8 cellular contexts compared by ENCODE assay signal in the genomic region with DNA sequence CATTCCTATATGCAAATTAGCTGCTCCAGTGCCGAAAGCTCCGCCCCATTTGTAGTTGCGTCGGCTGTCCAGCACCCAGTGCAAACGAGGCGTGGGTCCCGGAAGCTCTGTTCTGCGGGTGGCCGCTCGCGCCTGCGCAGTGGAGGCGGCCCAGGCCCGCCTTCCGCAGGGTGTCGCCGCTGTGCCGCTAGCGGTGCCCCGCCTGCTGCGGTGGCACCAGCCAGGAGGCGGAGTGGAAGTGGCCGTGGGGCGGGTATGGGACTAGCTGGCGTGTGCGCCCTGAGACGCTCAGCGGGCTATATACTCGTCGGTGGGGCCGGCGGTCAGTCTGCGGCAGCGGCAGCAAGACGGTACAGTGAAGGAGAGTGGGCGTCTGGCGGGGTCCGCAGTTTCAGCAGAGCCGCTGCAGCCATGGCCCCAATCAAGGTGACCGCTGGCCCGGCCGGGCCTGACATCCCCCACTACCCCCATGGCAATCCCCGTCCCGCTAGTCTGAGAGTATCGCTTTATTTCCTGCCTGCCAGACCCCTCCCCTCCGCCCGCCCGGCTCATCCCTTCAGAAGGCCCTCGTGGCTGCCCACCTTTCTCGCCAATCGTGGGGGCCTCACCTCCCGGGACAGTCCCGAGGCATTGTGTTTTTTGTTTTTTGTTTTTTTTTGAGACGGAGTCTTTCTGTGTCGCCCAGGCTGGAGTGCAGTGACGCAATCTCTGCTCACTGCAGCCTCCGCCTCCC. TPM values are rescaled to one million over a fixed set of nuclear protein-coding genes. Genes with fewer than 3 reads are reported as not detected.
DNase-seq lines count a peak whose midpoint lies in the region; ATAC-seq and TF ChIP-seq lines count a peak whose summit lies in the region.

A gene (plus strand): TSS at position 161 of the 733 bp plus-strand sequence. CDS start 95 bp downstream, at position 256.

- H3K36me3 Mint-ChIP-seq in CD4-positive, CD25-positive, alpha-beta regulatory T cell, result peaks cover 21% of the 10 kb centered on the region
- H3K36me3 Mint-ChIP-seq in dendritic cell treated with granulocyte-macrophage colony-stimulating factor and Interleukin-4, amounts not matched to agents 40 ng/mL and 50 ng/mL, for 4 days (ENCODE audit: low read depth), result peaks cover 92% of the 10 kb centered on the region

- H3K27ac ChIP-seq in CD4-positive, CD25-positive, alpha-beta regulatory T cell (ENCODE audit: insufficient read depth, low read length, poor library complexity, severe bottlenecking), result peak within 1 kb of the TSS; percentile 98
- H3K27ac ChIP-seq in left lung, result peak within 1 kb of the TSS; percentile 98 to 99

- H3K36me3 ChIP-seq in CD4-positive, CD25-positive, alpha-beta regulatory T cell (ENCODE audit: control insufficient read depth, insufficient read depth, low read length), result peaks cover 8% of the 10 kb centered on the region
- H3K36me3 ChIP-seq in left lung, result peaks cover 0 to 56% of the 10 kb centered on the region in 2 donors

- H3K27me3 ChIP-seq in CD4-positive, CD25-positive, alpha-beta regulatory T cell (ENCODE audit: control insufficient read depth, insufficient read depth, low read length), result no peaks in the 10 kb centered on the region
- H3K27me3 ChIP-seq in left lung, result no peaks in the 10 kb centered on the region

- H3K4me1 ChIP-seq in CD4-positive, CD25-positive, alpha-beta regulatory T cell (ENCODE audit: control insufficient read depth, insufficient read depth, low read length, poor library complexity, severe bottlenecking), result peaks cover 31% of the 10 kb centered on the region
- peaks cover 5 to 47% of the 10 kb centered on the region in 2 donors for H3K4me1 ChIP-seq in left lung

- H3K4me1 Mint-ChIP-seq in CD4-positive, CD25-positive, alpha-beta regulatory T cell, result peaks cover 0 to 47% (median 28%) of the 10 kb centered on the region in 4 donors
- peaks cover 63% of the 10 kb centered on the region for H3K4me1 Mint-ChIP-seq in dendritic cell treated with granulocyte-macrophage colony-stimulating factor and Interleukin-4, amounts not matched to agents 40 ng/mL and 50 ng/mL, for 4 days (ENCODE audit: low read depth)

- intact Hi-C loops in dendritic cell treated with granulocyte-macrophage colony-stimulating factor and Interleukin-4, amounts not matched to agents 40 ng/mL and 50 ng/mL, for 4 days (cut with micrococcal nuclease), result loop anchor here (1.0 kb wide), 1 partner anchor 13 kb away; a partner anchor contains a TSS
- intact Hi-C loops in left lung (cut with DNase I), result no loop called here

- peak; percentile 78 to 82 for ATAC-seq in CD4-positive, CD25-positive, alpha-beta regulatory T cell (ENCODE audit: low read depth in 2 of 2)
- ATAC-seq in GM19395 (IDR thresholded peaks at IDR 0.05; ENCODE audit: unreplicated experiment) (peak; percentile 66), HG03565 (IDR thresholded peaks at IDR 0.05; ENCODE audit: unreplicated experiment) (peak; percentile 72), left lung (peak; percentile 87)

- H3K4me3 Mint-ChIP-seq in CD4-positive, CD25-positive, alpha-beta regulatory T cell, result peak within 1 kb of the TSS; percentile 93 to 97 (median 96)
- peak within 1 kb of the TSS; percentile 80 for H3K4me3 Mint-ChIP-seq in dendritic cell treated with granulocyte-macrophage colony-stimulating factor and Interleukin-4, amounts not matched to agents 40 ng/mL and 50 ng/mL, for 4 days

- peak; percentile 93 to 98 (median 97) for DNase-seq in CD4-positive, CD25-positive, alpha-beta regulatory T cell
- peak; percentile 98 for DNase-seq in NCI-H774 (lab: John Stamatoyannopoulos, UW)
- DNase-seq in activated CD4-positive, alpha-beta T cell treated with anti-CD3 and anti-CD28 coated beads, Interleukin-2, amount 50 U/mL, for 4 hours, result peak; percentile 89 to 91
- peak; percentile 97 to 99 for DNase-seq in left lung
- DNase-seq in stimulated activated CD4-positive, alpha-beta T cell treated with anti-CD3 and anti-CD28 coated beads, Interleukin-2, amount 100 ng/mL, for 48 hours, result peak; percentile 87 to 90

- no peaks in the 10 kb centered on the region for H3K27me3 Mint-ChIP-seq in CD4-positive, CD25-positive, alpha-beta regulatory T cell
- no peaks in the 10 kb centered on the region for H3K27me3 Mint-ChIP-seq in dendritic cell treated with granulocyte-macrophage colony-stimulating factor and Interleukin-4, amounts not matched to agents 40 ng/mL and 50 ng/mL, for 4 days

- H3K9me3 ChIP-seq in CD4-positive, CD25-positive, alpha-beta regulatory T cell (ENCODE audit: control insufficient read depth in 2 of 2, low read length in 2 of 2), result no peaks in the 10 kb centered on the region
- H3K9me3 ChIP-seq in left lung, result no peaks in the 10 kb centered on the region

- peak in 1 of 2 donors; percentile 47 for TF ChIP-seq CTCF in left lung (IDR thresholded peaks at IDR 0.05)

- no peaks in the 10 kb centered on the region for H3K9me3 Mint-ChIP-seq in CD4-positive, CD25-positive, alpha-beta regulatory T cell
- no peaks in the 10 kb centered on the region for H3K9me3 Mint-ChIP-seq in dendritic cell treated with granulocyte-macrophage colony-stimulating factor and Interleukin-4, amounts not matched to agents 40 ng/mL and 50 ng/mL, for 4 days

- peak within 1 kb of the TSS; percentile 89 for H3K4me3 ChIP-seq in CD4-positive, CD25-positive, alpha-beta regulatory T cell (ENCODE audit: low read depth, low read length)
- peak within 1 kb of the TSS; percentile 71 to 85 for H3K4me3 ChIP-seq in left lung

- H3K27ac Mint-ChIP-seq in CD4-positive, CD25-positive, alpha-beta regulatory T cell, result peak within 1 kb of the TSS; percentile 99 to 100 (median 100)
- peak within 1 kb of the TSS; percentile 96 for H3K27ac Mint-ChIP-seq in dendritic cell treated with granulocyte-macrophage colony-stimulating factor and Interleukin-4, amounts not matched to agents 40 ng/mL and 50 ng/mL, for 4 days

RNA-seq across cellular contexts. Expression of the gene that starts here (rescaled TPM):
- total RNA-seq in CD4-positive, CD25-positive, alpha-beta regulatory T cell, result 40.1 TPM
- polyA plus RNA-seq in CD4-positive, CD25-positive, alpha-beta regulatory T cell, result 100 to 1,000 TPM; 170 to 217 (median 187) TPM
- 100 to 1,000 TPM; 165 to 208 TPM for total RNA-seq in left lung

Comparison
In these comparisons a context has a peak if more than half of its experiments do, and no peak if none do; other contexts are left out.
1. Peak in every context shown above with its lines: DNase-seq, ATAC-seq, H3K4me3 ChIP-seq and H3K27ac ChIP-seq.